Comparison of ENCODE assay signal across 9 cellular contexts in genomic region chr6:7505196-7505699, GRCh38. TPM values are rescaled to one million over a fixed set of nuclear protein-coding genes. Genes with fewer than 3 reads are reported as not detected.
DNase-seq lines count a peak whose midpoint lies in the region; ATAC-seq and TF ChIP-seq lines count a peak whose summit lies in the region.
"Had no signal": no experiment of that assay in that cellular context is flagged by ENCODE, and none has a peak within 500 bp of the region (broad histone marks: within the 10 kb centered on the region; RNA-seq: fewer than 3 reads in every experiment).

No MANE protein-coding gene starts in this region.

- POLR2A ChIA-PET in HEK293 (lab: Yijun Ruan, JAX), result interaction anchor here (0.7 to 2.0 kb wide), 9 partner anchors 15 to 85 kb away, joined by 3 to 19 read pairs (median 5); partner anchors contain the start of genes DSP and SNRNP48

- H3K27ac ChIP-seq in HEK293 (ENCODE audit: extremely low read depth, low read depth, low read length), result peak overlapping the region; percentile 40

- no peaks in the 10 kb centered on the region for H3K9me3 ChIP-seq in HEK293 (ENCODE audit: control insufficient read depth, insufficient read depth, low read depth, low read length)

- in situ Hi-C loops in ACHN (cut with HindIII; ENCODE audit: low pct_ligation_motif_present, low pct_unique_long_range_greater_than_20kb, low sequenced_read_pairs), result no loop called here

- CTCF ChIA-PET in HEK293 (lab: Yijun Ruan, JAX), result interaction anchor here (0.8 to 1.2 kb wide), 3 partner anchors 9 to 80 kb away, joined by 3 to 5 read pairs (median 5); no protein-coding TSS in a partner anchor

- H3K4me3 ChIP-seq in HEK293 (ENCODE audit: low read depth, low read length) (no peak overlapping the region), epithelial cell of proximal tubule (ENCODE audit: low read depth, low read length) (no peak overlapping the region)

- peaks cover 11% of the 10 kb centered on the region; the same call in 1 of the 2 replicates for H3K4me1 ChIP-seq in HEK293 (ENCODE audit: control insufficient read depth, insufficient read depth, low read length)

- TF ChIP-seq CTCF in HEK293 (tag by site-specific recombination; IDR thresholded peaks at IDR 0.05) (no peak), epithelial cell of proximal tubule (conservative IDR thresholded peaks at IDR 0.05; ENCODE audit: low read depth, low read length) (no peak)

- ATAC-seq in HG02763 (IDR thresholded peaks at IDR 0.05; ENCODE audit: unreplicated experiment) (no peak), left lobe of liver (no peak)

- peak; percentile 86 for DNase-seq in ACHN
- peak; percentile 74 for DNase-seq in NOMO-1 treated with DMSO at 0.1 percent for 48 hours (lab: John Stamatoyannopoulos, UW; ENCODE audit: unreplicated experiment)
- peak; percentile 98 for DNase-seq in epithelial cell of proximal tubule (ENCODE audit: low read depth)
- DNase-seq in nucleus accumbens (lab: John Stamatoyannopoulos, UW), result peak in 43 of 56 donors; percentile 9 to 83 (median 50)
- DNase-seq in activated CD8-positive, alpha-beta memory T cell treated with anti-CD3 and anti-CD28 coated beads, Interleukin-2, amount 50 U/mL, for 48 hours, result no peak
- no peak for DNase-seq in left lobe of liver (ENCODE audit: low spot score)
- DNase-seq: activated naive CD8-positive, alpha-beta T cell treated with anti-CD3 and anti-CD28 coated beads, Interleukin-2, amount 10 ng/mL, durations not matched to agents 7 days and 5 days had no signal

- H3K36me3 ChIP-seq in HEK293 (ENCODE audit: control insufficient read depth in 2 of 2, insufficient read depth in 1 of 2, low read length in 2 of 2), result no peaks in the 10 kb centered on the region

TF ChIP-seq in HEK293, 187 proteins besides CTCF, POLR2A, EP300 and RAD21 (continues in another document):
- peak; percentile 64 for TF ChIP-seq ZFHX2 (tag by site-specific recombination; conservative IDR thresholded peaks at IDR 0.05)
- no peak for TF ChIP-seq MEIS1 (CRISPR knock-in tag; IDR thresholded peaks at IDR 0.05; ENCODE audit: borderline replicate concordance)
- no peak for TF ChIP-seq ZNF398 (tag by site-specific recombination; IDR thresholded peaks at IDR 0.05)
- TF ChIP-seq ZNF184 (tag by site-specific recombination; IDR thresholded peaks at IDR 0.05), result no peak
- no peak for TF ChIP-seq ZBTB26 (tag by site-specific recombination; optimal IDR thresholded peaks at IDR 0.05)
- TF ChIP-seq YY1 (tag by site-specific recombination; IDR thresholded peaks at IDR 0.05), result no peak
- no peak for TF ChIP-seq ZNF560 (tag by site-specific recombination; IDR thresholded peaks at IDR 0.05; ENCODE audit: borderline replicate concordance)
- TF ChIP-seq ZNF169 (tag by site-specific recombination; IDR thresholded peaks at IDR 0.05), result no peak
- TF ChIP-seq PATZ1 (tag by site-specific recombination; IDR thresholded peaks at IDR 0.05), result peak; percentile 48; the same call in 1 of the 2 replicates
- no peak for TF ChIP-seq ATF2 (tag by site-specific recombination; IDR thresholded peaks at IDR 0.05; ENCODE audit: low read depth)
- TF ChIP-seq ZNF155 (tag by site-specific recombination; IDR thresholded peaks at IDR 0.05), result no peak
- no peak for TF ChIP-seq ZNF704 (tag by site-specific recombination; IDR thresholded peaks at IDR 0.05)
- peak; percentile 34; the same call in 1 of the 2 replicates for TF ChIP-seq ZBTB20 (tag by site-specific recombination; IDR thresholded peaks at IDR 0.05)
- TF ChIP-seq ZNF280C (tag by site-specific recombination; IDR thresholded peaks at IDR 0.05), result no peak
- TF ChIP-seq ZXDB (tag by site-specific recombination; IDR thresholded peaks at IDR 0.05), result 0 out of 2 replicates have a peak, but pooled peaks have one; percentile 25

RNA-seq across cellular contexts. Expression of gene DSP, which starts 36.2 kb away (rescaled TPM):
- 47.4 and 80.1 TPM in 2 replicates for total RNA-seq in epithelial cell of proximal tubule
- 67.5 TPM for total RNA-seq in left lobe of liver

Comparison
In these comparisons a context has a peak if more than half of its experiments do, and no peak if none do; other contexts are left out.
1. DNase-seq: peak in ACHN (single experiment), NOMO-1 treated with DMSO at 0.1 percent for 48 hours (single experiment), epithelial cell of proximal tubule (single experiment) and nucleus accumbens (43 of 56); none in activated CD8-positive, alpha-beta memory T cell treated with anti-CD3 and anti-CD28 coated beads, Interleukin-2, amount 50 U/mL, for 48 hours (single experiment) and left lobe of liver (single experiment).